12 cellular contexts compared by ENCODE assay signal in genomic region chr1:31627930-31628421, GRCh38. TPM values are rescaled to one million over a fixed set of nuclear protein-coding genes. Genes with fewer than 3 reads are reported as not detected.
A peak's percentile ranks its signal among the peaks of the same experiment; 100 is the strongest.
DNase-seq lines count a peak whose midpoint lies in the region; ATAC-seq and TF ChIP-seq lines count a peak whose summit lies in the region.
"Had no signal": no experiment of that assay in that cellular context is flagged by ENCODE, and none has a peak within 500 bp of the region (broad histone marks: within the 10 kb centered on the region; RNA-seq: fewer than 3 reads in every experiment).

No MANE protein-coding gene starts in this region.

- no peaks in the 10 kb centered on the region for H3K9me3 ChIP-seq in WERI-Rb-1 (ENCODE audit: severe bottlenecking)

- ATAC-seq in Right ventricle myocardium superior (ENCODE audit: poor library complexity): peak; percentile 81
- ATAC-seq: foreskin keratinocyte, T-helper 17 cell had no signal

- H3K36me3 ChIP-seq in WERI-Rb-1: peaks cover 40% of the 10 kb centered on the region

- CTCF ChIA-PET in GM10248 (lab: Yijun Ruan, JAX): interaction anchor here (1.0 to 8.6 kb wide), 2 partner anchors 11 to 17 kb away, joined by 3 to 52 read pairs; partner anchors contain the start of genes HCRTR1 and PEF1

- peak; percentile 64 for DNase-seq in Ammon's horn (ENCODE audit: low spot score)
- DNase-seq in WERI-Rb-1: peak; percentile 70
- DNase-seq in Right ventricle myocardium superior: peak; percentile 80
- peak; percentile 78 for DNase-seq in posterior vena cava (ENCODE audit: low spot score)
- no peak for DNase-seq in GM10248 (ENCODE audit: extremely low spot score)
- DNase-seq in NCI-H526 (lab: John Stamatoyannopoulos, UW): no peak
- no peak for DNase-seq in GF-D8 (lab: John Stamatoyannopoulos, UW)
- DNase-seq in activated CD4-positive, alpha-beta T cell treated with anti-CD3 and anti-CD28 coated beads, Interleukin-2, amount 50 U/mL, for 48 hours: no peak
- DNase-seq: AML-193, foreskin keratinocyte, T-helper 17 cell had no signal

- intact Hi-C loops in Right ventricle myocardium superior (cut with DNase I) (no loop called here), posterior vena cava (cut with DNase I) (no loop called here)

- TF ChIP-seq CTCF in WERI-Rb-1 (IDR thresholded peaks at IDR 0.05; ENCODE audit: low read depth, low read length) (no peak), GM10248 (IDR thresholded peaks at IDR 0.05; ENCODE audit: control extremely low read depth, extremely low read depth, low read depth, missing control alignments) (no peak)

- H3K27me3 ChIP-seq in WERI-Rb-1 (ENCODE audit: insufficient read depth, low read depth, severe bottlenecking): no peaks in the 10 kb centered on the region
- H3K27me3 ChIP-seq: foreskin keratinocyte had no signal

- no peak overlapping the region for H3K4me3 ChIP-seq in WERI-Rb-1 (ENCODE audit: low read depth, low read length)

- peak overlapping the region; percentile 92 for H3K27ac ChIP-seq in WERI-Rb-1
- H3K27ac ChIP-seq: foreskin keratinocyte had no signal

- POLR2A ChIA-PET in GM10248 (lab: Yijun Ruan, JAX): no interaction called here

RNA-seq across cellular contexts. Expression of gene HCRTR1, which starts 10.5 kb away (rescaled TPM):
- total RNA-seq in Right ventricle myocardium superior: 0.46 TPM
- total RNA-seq in posterior vena cava: not detected
- total RNA-seq: bronchial epithelial cell, foreskin keratinocyte, T-helper 17 cell had no signal

RNA-seq across cellular contexts. Expression of gene PEF1, which starts 16.7 kb away (rescaled TPM):
- total RNA-seq in Right ventricle myocardium superior: 31.1 TPM
- total RNA-seq in posterior vena cava: 10 to 100 TPM; 55.5 to 62.8 TPM

RNA-seq across cellular contexts. Expression of gene TINAGL1, which starts 51.7 kb away (rescaled TPM):
- total RNA-seq in Right ventricle myocardium superior: 268 TPM
- total RNA-seq in posterior vena cava: 100 to 1,000 TPM; 110 to 123 TPM
- total RNA-seq: T-helper 17 cell had no signal

Comparison
In these comparisons a context has a peak if more than half of its experiments do, and no peak if none do; other contexts are left out.
1. DNase-seq: peak in Ammon's horn (single experiment), WERI-Rb-1 (single experiment), Right ventricle myocardium superior (single experiment) and posterior vena cava (single experiment); none in GM10248 (single experiment), NCI-H526 (0 of 2), GF-D8 (single experiment) and activated CD4-positive, alpha-beta T cell treated with anti-CD3 and anti-CD28 coated beads, Interleukin-2, amount 50 U/mL, for 48 hours (0 of 2).